1 cellular context compared by ENCODE assay signal in genomic region chr5:134874831-134875655, GRCh38.
TF ChIP-seq lines count a peak whose summit lies in the region.

No MANE protein-coding gene starts in this region.

TF ChIP-seq in HEK293, 187 proteins besides CTCF, POLR2A, EP300 and RAD21 (continued from another document):
- TF ChIP-seq ZNF692 (tag by site-specific recombination; IDR thresholded peaks at IDR 0.05), result peak; percentile 52
- TF ChIP-seq KLF17 (tag by site-specific recombination; IDR thresholded peaks at IDR 0.05), result no peak
- no peak for TF ChIP-seq ZNF792 (tag by site-specific recombination; IDR thresholded peaks at IDR 0.05)
- peak; percentile 9 for TF ChIP-seq ZBTB20 (tag by site-specific recombination; IDR thresholded peaks at IDR 0.05)
- 0 out of 2 replicates have a peak, but pooled peaks have one; percentile 22 for TF ChIP-seq ZNF362 (tag by site-specific recombination; IDR thresholded peaks at IDR 0.05)
- TF ChIP-seq ZSCAN23 (tag by site-specific recombination; IDR thresholded peaks at IDR 0.05), result 0 out of 2 replicates have a peak, but pooled peaks have one; percentile 17
- peak; percentile 50; the same call in 1 of the 2 replicates for TF ChIP-seq PATZ1 (tag by site-specific recombination; IDR thresholded peaks at IDR 0.05)
- peak; percentile 83 for TF ChIP-seq ZIC2 (tag by site-specific recombination; IDR thresholded peaks at IDR 0.05)
- TF ChIP-seq GLIS2 (tag by site-specific recombination; IDR thresholded peaks at IDR 0.05), result peak; percentile 45
- 0 out of 2 replicates have a peak, but pooled peaks have one; percentile 6 for TF ChIP-seq ZNF518A (tag by site-specific recombination; conservative IDR thresholded peaks at IDR 0.05; ENCODE audit: low read depth)
